Comparison of ENCODE assay signal across 2 cellular contexts in the genomic region with DNA sequence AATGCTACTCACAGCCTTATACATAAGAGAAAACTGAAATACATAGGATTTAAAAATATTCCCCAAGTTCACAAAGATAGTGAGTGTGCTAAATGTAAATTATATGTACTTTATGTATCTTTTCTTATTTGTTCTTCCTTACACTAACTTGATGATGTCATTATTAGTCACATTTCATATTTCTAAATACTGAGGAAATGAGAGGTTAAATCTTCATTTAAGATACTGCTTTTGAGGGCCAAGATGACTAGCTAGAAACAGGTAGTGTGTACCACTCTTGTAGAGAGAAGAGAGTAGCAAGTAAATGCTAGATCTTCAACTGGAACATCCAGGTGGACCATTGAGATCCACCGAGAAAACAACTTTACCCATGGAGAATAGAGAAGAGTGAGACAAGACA.
TF ChIP-seq lines count a peak whose summit lies in the region.

No MANE protein-coding gene starts in this region.

TF ChIP-seq in HEK293, 187 proteins besides CTCF, POLR2A, EP300 and RAD21:
- TF ChIP-seq, protein P1, sequence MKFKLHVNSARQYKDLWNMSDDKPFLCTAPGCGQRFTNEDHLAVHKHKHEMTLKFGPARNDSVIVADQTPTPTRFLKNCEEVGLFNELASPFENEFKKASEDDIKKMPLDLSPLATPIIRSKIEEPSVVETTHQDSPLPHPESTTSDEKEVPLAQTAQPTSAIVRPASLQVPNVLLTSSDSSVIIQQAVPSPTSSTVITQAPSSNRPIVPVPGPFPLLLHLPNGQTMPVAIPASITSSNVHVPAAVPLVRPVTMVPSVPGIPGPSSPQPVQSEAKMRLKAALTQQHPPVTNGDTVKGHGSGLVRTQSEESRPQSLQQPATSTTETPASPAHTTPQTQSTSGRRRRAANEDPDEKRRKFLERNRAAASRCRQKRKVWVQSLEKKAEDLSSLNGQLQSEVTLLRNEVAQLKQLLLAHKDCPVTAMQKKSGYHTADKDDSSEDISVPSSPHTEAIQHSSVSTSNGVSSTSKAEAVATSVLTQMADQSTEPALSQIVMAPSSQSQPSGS (tag by site-specific recombination; IDR thresholded peaks at IDR 0.05; ENCODE audit: low read depth): peak; percentile 82; the same call in 1 of the 2 replicates
- TF ChIP-seq FEZF1 (tag by site-specific recombination; IDR thresholded peaks at IDR 0.05): no peak

TF ChIP-seq in K562, 482 proteins besides CTCF, POLR2A, EP300 and RAD21:
- TF ChIP-seq TAF7 (tag; IDR thresholded peaks at IDR 0.05) (no peak), ZNF696 (CRISPR knock-in tag; conservative IDR thresholded peaks at IDR 0.05) (no peak), ETV1 (tag; conservative IDR thresholded peaks at IDR 0.05; ENCODE audit: low read depth) (no peak), XRCC5 (IDR thresholded peaks at IDR 0.05; ENCODE audit: low read depth, low read length) (no peak), ATF7 (IDR thresholded peaks at IDR 0.05) (0 out of 2 replicates have a peak, but pooled peaks have one; percentile 15), MYBL2 (IDR thresholded peaks at IDR 0.05; ENCODE audit: low read depth) (no peak), MYBL2 (CRISPR knock-in tag; IDR thresholded peaks at IDR 0.05; ENCODE audit: borderline replicate concordance) (no peak), ERF (CRISPR knock-in tag; IDR thresholded peaks at IDR 0.05) (no peak), CHD4 (IDR thresholded peaks at IDR 0.05; ENCODE audit: insufficient read depth, insufficient replicate concordance, low read depth, low read length, poor library complexity, severe bottlenecking) (no peak), ZSCAN32 (CRISPR knock-in tag; IDR thresholded peaks at IDR 0.05) (no peak), BRD4 (IDR thresholded peaks at IDR 0.05) (no peak)
- TF ChIP-seq, protein P2, sequence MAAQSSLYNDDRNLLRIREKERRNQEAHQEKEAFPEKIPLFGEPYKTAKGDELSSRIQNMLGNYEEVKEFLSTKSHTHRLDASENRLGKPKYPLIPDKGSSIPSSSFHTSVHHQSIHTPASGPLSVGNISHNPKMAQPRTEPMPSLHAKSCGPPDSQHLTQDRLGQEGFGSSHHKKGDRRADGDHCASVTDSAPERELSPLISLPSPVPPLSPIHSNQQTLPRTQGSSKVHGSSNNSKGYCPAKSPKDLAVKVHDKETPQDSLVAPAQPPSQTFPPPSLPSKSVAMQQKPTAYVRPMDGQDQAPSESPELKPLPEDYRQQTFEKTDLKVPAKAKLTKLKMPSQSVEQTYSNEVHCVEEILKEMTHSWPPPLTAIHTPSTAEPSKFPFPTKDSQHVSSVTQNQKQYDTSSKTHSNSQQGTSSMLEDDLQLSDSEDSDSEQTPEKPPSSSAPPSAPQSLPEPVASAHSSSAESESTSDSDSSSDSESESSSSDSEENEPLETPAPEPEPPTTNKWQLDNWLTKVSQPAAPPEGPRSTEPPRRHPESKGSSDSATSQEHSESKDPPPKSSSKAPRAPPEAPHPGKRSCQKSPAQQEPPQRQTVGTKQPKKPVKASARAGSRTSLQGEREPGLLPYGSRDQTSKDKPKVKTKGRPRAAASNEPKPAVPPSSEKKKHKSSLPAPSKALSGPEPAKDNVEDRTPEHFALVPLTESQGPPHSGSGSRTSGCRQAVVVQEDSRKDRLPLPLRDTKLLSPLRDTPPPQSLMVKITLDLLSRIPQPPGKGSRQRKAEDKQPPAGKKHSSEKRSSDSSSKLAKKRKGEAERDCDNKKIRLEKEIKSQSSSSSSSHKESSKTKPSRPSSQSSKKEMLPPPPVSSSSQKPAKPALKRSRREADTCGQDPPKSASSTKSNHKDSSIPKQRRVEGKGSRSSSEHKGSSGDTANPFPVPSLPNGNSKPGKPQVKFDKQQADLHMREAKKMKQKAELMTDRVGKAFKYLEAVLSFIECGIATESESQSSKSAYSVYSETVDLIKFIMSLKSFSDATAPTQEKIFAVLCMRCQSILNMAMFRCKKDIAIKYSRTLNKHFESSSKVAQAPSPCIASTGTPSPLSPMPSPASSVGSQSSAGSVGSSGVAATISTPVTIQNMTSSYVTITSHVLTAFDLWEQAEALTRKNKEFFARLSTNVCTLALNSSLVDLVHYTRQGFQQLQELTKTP (IDR thresholded peaks at IDR 0.05; ENCODE audit: low read depth in 1 of 2, partially characterized antibody in 2 of 2): no peak
- TF ChIP-seq, protein P3, sequence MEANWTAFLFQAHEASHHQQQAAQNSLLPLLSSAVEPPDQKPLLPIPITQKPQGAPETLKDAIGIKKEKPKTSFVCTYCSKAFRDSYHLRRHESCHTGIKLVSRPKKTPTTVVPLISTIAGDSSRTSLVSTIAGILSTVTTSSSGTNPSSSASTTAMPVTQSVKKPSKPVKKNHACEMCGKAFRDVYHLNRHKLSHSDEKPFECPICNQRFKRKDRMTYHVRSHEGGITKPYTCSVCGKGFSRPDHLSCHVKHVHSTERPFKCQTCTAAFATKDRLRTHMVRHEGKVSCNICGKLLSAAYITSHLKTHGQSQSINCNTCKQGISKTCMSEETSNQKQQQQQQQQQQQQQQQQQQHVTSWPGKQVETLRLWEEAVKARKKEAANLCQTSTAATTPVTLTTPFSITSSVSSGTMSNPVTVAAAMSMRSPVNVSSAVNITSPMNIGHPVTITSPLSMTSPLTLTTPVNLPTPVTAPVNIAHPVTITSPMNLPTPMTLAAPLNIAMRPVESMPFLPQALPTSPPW (CRISPR knock-in tag; IDR thresholded peaks at IDR 0.05): no peak
- TF ChIP-seq, protein P4, sequence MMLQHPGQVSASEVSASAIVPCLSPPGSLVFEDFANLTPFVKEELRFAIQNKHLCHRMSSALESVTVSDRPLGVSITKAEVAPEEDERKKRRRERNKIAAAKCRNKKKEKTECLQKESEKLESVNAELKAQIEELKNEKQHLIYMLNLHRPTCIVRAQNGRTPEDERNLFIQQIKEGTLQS (IDR thresholded peaks at IDR 0.05): peak; percentile 53
- TF ChIP-seq, protein P4 (CRISPR knock-in tag; conservative IDR thresholded peaks at IDR 0.05): no peak
